24 cellular contexts compared by ENCODE assay signal in the genomic region with DNA sequence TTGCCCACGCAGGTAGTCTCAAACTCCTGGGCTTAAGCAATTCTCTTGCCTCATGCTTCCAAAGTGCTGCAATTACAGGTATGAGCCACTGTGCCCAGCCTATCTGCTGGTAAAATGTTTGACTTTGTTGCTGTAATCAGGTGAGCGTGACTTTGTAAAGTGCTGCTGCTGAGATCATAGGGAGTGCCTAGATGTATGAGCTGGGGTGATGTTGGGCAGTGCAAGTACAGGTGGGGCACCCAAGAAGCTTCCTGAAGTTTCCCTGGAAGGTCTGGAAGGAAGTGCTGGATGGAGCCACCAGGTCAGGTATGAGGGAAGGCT. TPM values are rescaled to one million over a fixed set of nuclear protein-coding genes. Genes with fewer than 3 reads are reported as not detected.
A peak's percentile ranks its signal among the peaks of the same experiment; 100 is the strongest.
DNase-seq lines count a peak whose midpoint lies in the region; ATAC-seq and TF ChIP-seq lines count a peak whose summit lies in the region.
"Had no signal": no experiment of that assay in that cellular context is flagged by ENCODE, and none has a peak within 500 bp of the region (broad histone marks: within the 10 kb centered on the region; RNA-seq: fewer than 3 reads in every experiment).

No MANE protein-coding gene starts in this region.

- H3K9me3 Mint-ChIP-seq in activated CD8-positive, alpha-beta memory T cell treated with anti-CD3 and anti-CD28 coated beads, Interleukin-2, amount 10 ng/mL, durations not matched to agents 7 days and 5 days (ENCODE audit: low read depth): no peaks in the 10 kb centered on the region
- H3K9me3 Mint-ChIP-seq in stimulated activated naive CD8-positive, alpha-beta T cell treated with anti-CD3 and anti-CD28 coated beads, Interleukin-15, amount 100 ng/mL, for 72 hours: no peaks in the 10 kb centered on the region
- no peaks in the 10 kb centered on the region for H3K9me3 Mint-ChIP-seq in type B pancreatic cell

- peak overlapping the region; percentile 20 for H3K27ac Mint-ChIP-seq in activated CD8-positive, alpha-beta memory T cell treated with anti-CD3 and anti-CD28 coated beads, Interleukin-2, amount 10 ng/mL, durations not matched to agents 7 days and 5 days
- peak overlapping the region; percentile 43 to 68 for H3K27ac Mint-ChIP-seq in stimulated activated naive CD8-positive, alpha-beta T cell treated with anti-CD3 and anti-CD28 coated beads, Interleukin-15, amount 100 ng/mL, for 72 hours
- H3K27ac Mint-ChIP-seq in type B pancreatic cell: peak overlapping the region; percentile 8

- TF ChIP-seq POLR2A in erythroblast (IDR thresholded peaks at IDR 0.05; ENCODE audit: low read length): no peak

- H3K36me3 Mint-ChIP-seq in activated CD8-positive, alpha-beta memory T cell treated with anti-CD3 and anti-CD28 coated beads, Interleukin-2, amount 10 ng/mL, durations not matched to agents 7 days and 5 days: peaks cover 58% of the 10 kb centered on the region
- peaks cover 5% of the 10 kb centered on the region for H3K36me3 Mint-ChIP-seq in type B pancreatic cell

- no peaks in the 10 kb centered on the region for H3K9me3 ChIP-seq in mucosa of descending colon
- H3K9me3 ChIP-seq: SJSA1 had no signal

- TF ChIP-seq CTCF in mucosa of descending colon (IDR thresholded peaks at IDR 0.05) (no peak), type B pancreatic cell (conservative IDR thresholded peaks at IDR 0.05) (no peak)

- H3K27me3 Mint-ChIP-seq in activated CD8-positive, alpha-beta memory T cell treated with anti-CD3 and anti-CD28 coated beads, Interleukin-2, amount 10 ng/mL, durations not matched to agents 7 days and 5 days: no peaks in the 10 kb centered on the region
- H3K27me3 Mint-ChIP-seq in stimulated activated naive CD8-positive, alpha-beta T cell treated with anti-CD3 and anti-CD28 coated beads, Interleukin-15, amount 100 ng/mL, for 72 hours: no peaks in the 10 kb centered on the region
- H3K27me3 Mint-ChIP-seq in type B pancreatic cell: no peaks in the 10 kb centered on the region

- H3K4me3 ChIP-seq in mucosa of descending colon: no peak overlapping the region
- H3K4me3 ChIP-seq: PC-9, SJSA1 had no signal

- no peak for DNase-seq in activated CD8-positive, alpha-beta memory T cell treated with anti-CD3 and anti-CD28 coated beads, Interleukin-2, amount 10 ng/mL, durations not matched to agents 7 days and 5 days
- DNase-seq in activated CD8-positive, alpha-beta memory T cell treated with anti-CD3 and anti-CD28 coated beads, Interleukin-2, amount 50 U/mL, for 48 hours: no peak
- no peak for DNase-seq in stimulated activated naive CD8-positive, alpha-beta T cell treated with anti-CD3 and anti-CD28 coated beads, Interleukin-15, amount 100 ng/mL, for 72 hours
- no peak for DNase-seq in stimulated activated naive CD8-positive, alpha-beta T cell treated with anti-CD3 and anti-CD28 coated beads, Interleukin-15, Interleukin-2, amounts not matched to agents 100 U/mL and 50 U/mL, for 24 hours
- DNase-seq in mucosa of descending colon (no peak), type B pancreatic cell (ENCODE audit: extremely low spot score, unreplicated experiment) (no peak), erythroblast (lab: John Stamatoyannopoulos, UW) (no peak)
- DNase-seq: COR-L47, DMS53, IMR-90, KG1, MM.1S, NCI-H1048, NCI-H1417 treated with DMSO at 0.1 percent for 48 hours, NCI-H1694 treated with DMSO at 0.1 percent for 48 hours, NCI-H2081, NCI-H2227 treated with DMSO at 0.1 percent for 48 hours, NCI-H526 treated with DMSO at 0.1 percent for 48 hours, PC-9, Right ventricle myocardium superior, RPMI8226 had no signal

- intact Hi-C loops in mucosa of descending colon (cut with DNase I, micrococcal nuclease): no loop called here

- H3K4me1 ChIP-seq in mucosa of descending colon (ENCODE audit: low read depth): no peaks in the 10 kb centered on the region
- H3K4me1 ChIP-seq: SJSA1 had no signal

- H3K4me1 Mint-ChIP-seq in activated CD8-positive, alpha-beta memory T cell treated with anti-CD3 and anti-CD28 coated beads, Interleukin-2, amount 10 ng/mL, durations not matched to agents 7 days and 5 days: no peaks in the 10 kb centered on the region
- no peaks in the 10 kb centered on the region for H3K4me1 Mint-ChIP-seq in stimulated activated naive CD8-positive, alpha-beta T cell treated with anti-CD3 and anti-CD28 coated beads, Interleukin-15, amount 100 ng/mL, for 72 hours
- no peaks in the 10 kb centered on the region for H3K4me1 Mint-ChIP-seq in type B pancreatic cell (ENCODE audit: unreplicated experiment)

- CTCF ChIA-PET in activated CD8-positive, alpha-beta memory T cell treated with anti-CD3 and anti-CD28 coated beads, Interleukin-2, amount 10 ng/mL, durations not matched to agents 7 days and 5 days (lab: Charles Lee): interaction anchor here (0.9 to 7.9 kb wide), 20 partner anchors 9 to 358 kb away, joined by 3 to 113 read pairs (median 6); partner anchors contain the start of genes CACNA1S and KIF21B

- no peak overlapping the region for H3K4me3 Mint-ChIP-seq in activated CD8-positive, alpha-beta memory T cell treated with anti-CD3 and anti-CD28 coated beads, Interleukin-2, amount 10 ng/mL, durations not matched to agents 7 days and 5 days
- H3K4me3 Mint-ChIP-seq in stimulated activated naive CD8-positive, alpha-beta T cell treated with anti-CD3 and anti-CD28 coated beads, Interleukin-15, amount 100 ng/mL, for 72 hours: no peak overlapping the region
- no peak overlapping the region for H3K4me3 Mint-ChIP-seq in type B pancreatic cell

- ATAC-seq in activated CD8-positive, alpha-beta memory T cell treated with anti-CD3 and anti-CD28 coated beads, Interleukin-2, amount 10 ng/mL, durations not matched to agents 7 days and 5 days: no peak
- no peak for ATAC-seq in stimulated activated naive CD8-positive, alpha-beta T cell treated with anti-CD3 and anti-CD28 coated beads, Interleukin-15, amount 100 ng/mL, for 72 hours
- ATAC-seq in stimulated activated naive CD8-positive, alpha-beta T cell treated with anti-CD3 and anti-CD28 coated beads, Interleukin-15, Interleukin-2, amounts not matched to agents 100 U/mL and 50 U/mL, for 24 hours: no peak
- ATAC-seq in mucosa of descending colon: peak; percentile 68
- no peak for ATAC-seq in HG02840 (IDR thresholded peaks at IDR 0.05; ENCODE audit: low FRiP score, unreplicated experiment)
- ATAC-seq: HCT116 had no signal

- no peaks in the 10 kb centered on the region for H3K36me3 ChIP-seq in mucosa of descending colon (ENCODE audit: low read depth)
- H3K36me3 ChIP-seq: SJSA1 had no signal

RNA-seq across cellular contexts. Expression of gene KIF21B, which starts 43.1 kb away (rescaled TPM):
- total RNA-seq in activated CD8-positive, alpha-beta memory T cell treated with anti-CD3 and anti-CD28 coated beads, Interleukin-2, amount 10 ng/mL, durations not matched to agents 7 days and 5 days: 100 to 1,000 TPM; 102 to 155 TPM
- total RNA-seq in mucosa of descending colon (10 to 100 TPM in 1 of 3 donors, 1 to 10 TPM in 2; 3.2 to 10.5 (median 4.0) TPM), type B pancreatic cell (ENCODE audit: low replicate concordance) (0.79 and 7.6 TPM in 2 replicates)

Comparison
In these comparisons a context has a peak if more than half of its experiments do, and no peak if none do; other contexts are left out.
1. RNA of gene KIF21B, which starts 43.1 kb away (total RNA-seq): 102 to 155 TPM in activated CD8-positive, alpha-beta memory T cell treated with anti-CD3 and anti-CD28 coated beads, Interleukin-2, amount 10 ng/mL, durations not matched to agents 7 days and 5 days; 0.79 to 7.6 TPM in type B pancreatic cell and 3.2 to 10.5 TPM in mucosa of descending colon; every median in the first group is over 4 times any median in the second.
2. Peak in every context shown above with its lines, with median percentiles within 50 percentile points of each other: H3K27ac Mint-ChIP-seq.